In genomic region chr11:114774599-114775365, GRCh38 we compare ENCODE assay signal across 8 cellular contexts.
DNase-seq lines count a peak whose midpoint lies in the region; ATAC-seq and TF ChIP-seq lines count a peak whose summit lies in the region.

No MANE protein-coding gene starts in this region.

- ATAC-seq in aorta (ENCODE audit: low FRiP score) (no peak), HG03432 (IDR thresholded peaks at IDR 0.05; ENCODE audit: unreplicated experiment) (no peak)

- TF ChIP-seq POLR2A in thyroid gland (IDR thresholded peaks at IDR 0.05) = no peak

- H3K27me3 ChIP-seq in adipocyte (replicated peaks; ENCODE audit: control insufficient read depth, insufficient read depth, low read length) (peaks cover 52% of the 10 kb centered on the region), iPS-15b (ENCODE audit: control insufficient read depth, insufficient read depth, low read length) (peaks cover 8% of the 10 kb centered on the region), thyroid gland (no peaks in the 10 kb centered on the region), aorta (ENCODE audit: control insufficient read depth in 1 of 2, insufficient read depth in 2 of 2, low read length in 1 of 2) (peaks cover 0 to 3% of the 10 kb centered on the region in 2 donors)

- intact Hi-C loops in thyroid gland (cut with DNase I) = loop anchor here (10.0 kb wide), 1 partner anchor 730 kb away; the partner anchor contains the start of gene CADM1
- intact Hi-C loops in aorta (cut with DNase I) = no loop called here

- H3K27ac ChIP-seq in thyroid gland (no peak overlapping the region), aorta (ENCODE audit: low read depth in 1 of 2, low read length in 2 of 2) (no peak overlapping the region)

- H3K4me1 ChIP-seq in adipocyte (ENCODE audit: control insufficient read depth, insufficient read depth, low read length) (no peaks in the 10 kb centered on the region), iPS-15b (ENCODE audit: control insufficient read depth, insufficient read depth, low read length) (peaks cover 11% of the 10 kb centered on the region), thyroid gland (no peaks in the 10 kb centered on the region), aorta (ENCODE audit: control insufficient read depth in 1 of 2, insufficient read depth in 2 of 2, low read length in 2 of 2) (no peaks in the 10 kb centered on the region)

- TF ChIP-seq CTCF in AG10803 (conservative IDR thresholded peaks at IDR 0.05; ENCODE audit: low read length) = peak; percentile 79
- peak; percentile 57 for TF ChIP-seq CTCF in GM12865 (IDR thresholded peaks at IDR 0.05; ENCODE audit: insufficient read depth, low read depth, low read length, missing control alignments)
- peak; percentile 36 to 81 (median 64) for TF ChIP-seq CTCF in thyroid gland (IDR thresholded peaks at IDR 0.05)

- DNase-seq in AG10803 (ENCODE audit: low read depth) (peak; percentile 26), GM12865 (ENCODE audit: low read depth) (peak; percentile 42), NCI-H2081 (lab: John Stamatoyannopoulos, UW) (peak; percentile 74 to 82), adipocyte (ENCODE audit: low read depth) (peak; percentile 0), thyroid gland (peak; percentile 44 to 52), aorta (no peak)

- no peak overlapping the region for H3K9ac ChIP-seq in adipocyte (ENCODE audit: low read length)
- H3K9ac ChIP-seq in iPS-15b (ENCODE audit: low read depth, low read length) = no peak overlapping the region

- WGBS in thyroid gland, 2 donors = 43 to 49% methylated on average over 19 of the region's 19 CpGs
- 42 to 51% methylated on average over 19 of the region's 19 CpGs for WGBS in aorta, 2 donors

- no peak overlapping the region for H3K4me3 ChIP-seq in AG10803 (ENCODE audit: low read length)
- H3K4me3 ChIP-seq in GM12865 (ENCODE audit: low read depth, low read length) = no peak overlapping the region
- H3K4me3 ChIP-seq in adipocyte (ENCODE audit: low read length) = no peak overlapping the region
- peak overlapping the region; percentile 2 for H3K4me3 ChIP-seq in iPS-15b (ENCODE audit: low read depth, low read length)
- no peak overlapping the region for H3K4me3 ChIP-seq in thyroid gland (replicated peaks in 1 of 3)
- H3K4me3 ChIP-seq in aorta (ENCODE audit: low read length in 2 of 2) = no peak overlapping the region

- H3K9me3 ChIP-seq in adipocyte (ENCODE audit: control insufficient read depth, low read length) (no peaks in the 10 kb centered on the region), iPS-15b (ENCODE audit: control insufficient read depth, insufficient read depth, low read length) (no peaks in the 10 kb centered on the region), thyroid gland (no peaks in the 10 kb centered on the region), aorta (ENCODE audit: control insufficient read depth, low read length) (peaks cover 5% of the 10 kb centered on the region)

- H3K36me3 ChIP-seq in adipocyte (ENCODE audit: control insufficient read depth, insufficient read depth, low read length, severe bottlenecking) = no peaks in the 10 kb centered on the region
- no peaks in the 10 kb centered on the region for H3K36me3 ChIP-seq in iPS-15b (ENCODE audit: control insufficient read depth, insufficient read depth, low read length)
- no peaks in the 10 kb centered on the region for H3K36me3 ChIP-seq in thyroid gland
- H3K36me3 ChIP-seq in aorta (ENCODE audit: control insufficient read depth in 1 of 2, insufficient read depth in 2 of 2, low read length in 1 of 2) = no peaks in the 10 kb centered on the region

Comparison
In these comparisons a context has a peak if more than half of its experiments do, and no peak if none do; other contexts are left out.
1. DNase-seq: peak in AG10803 (single experiment), GM12865 (single experiment), NCI-H2081 (2 of 2), adipocyte (single experiment) and thyroid gland (2 of 2); none in aorta (0 of 2).
2. Peak in every context shown above with its lines, with median percentiles within 50 percentile points of each other: CTCF ChIP-seq.